In the genomic region with DNA sequence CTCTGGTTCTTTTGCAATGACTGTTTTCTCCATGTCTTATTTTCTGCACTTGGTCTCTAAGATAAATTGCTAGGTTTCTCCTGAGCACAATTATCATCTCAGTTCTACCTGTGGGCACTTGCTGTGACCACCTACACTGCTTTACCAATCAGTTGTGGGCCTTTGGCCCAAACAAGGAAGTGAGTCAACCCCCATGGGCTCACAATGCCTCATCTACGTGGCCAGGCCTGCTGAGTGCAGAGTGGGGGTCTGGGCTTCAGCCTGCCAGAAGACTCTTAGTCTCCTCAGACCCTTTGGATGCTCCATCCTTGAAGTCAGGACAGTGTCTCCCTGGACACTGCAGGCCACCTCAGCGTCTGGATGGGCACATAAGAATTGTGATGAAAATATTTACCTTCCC, we compare ENCODE assay signal across 20 cellular contexts. TPM values are rescaled to one million over a fixed set of nuclear protein-coding genes. Genes with fewer than 3 reads are reported as not detected.
"Had no signal": no experiment of that assay in that cellular context is flagged by ENCODE, and none has a peak within 500 bp of the region (broad histone marks: within the 10 kb centered on the region; RNA-seq: fewer than 3 reads in every experiment).

No MANE protein-coding gene starts in this region.

- H3K27ac Mint-ChIP-seq: activated naive CD4-positive, alpha-beta T cell treated with anti-CD3 and anti-CD28 coated beads, Interleukin-2, amount 10 ng/mL, durations not matched to agents 7 days and 5 days; activated T-helper 1 cell treated with anti-CD3 and anti-CD28 coated beads, Interleukin-12 subunit alpha, Interleukin-12 subunit beta, Interleukin-2, Interleukin-4 antibody, amounts not matched to agents 30 ng/mL and 10 ng/mL and 1 ng/mL, durations not matched to agents 14 hours and 24 hours and 36 hours; nephron had no signal

- H3K27me3 ChIP-seq: colonic mucosa, hepatocyte, spleen, stomach had no signal

- H3K9me3 ChIP-seq: thoracic aorta had no signal

- H3K4me1 ChIP-seq: colonic mucosa, spleen, stomach had no signal

- DNase-seq: activated CD8-positive, alpha-beta memory T cell treated with anti-CD3 and anti-CD28 coated beads, Interleukin-2, amount 10 ng/mL, durations not matched to agents 7 days and 5 days; activated naive CD4-positive, alpha-beta T cell treated with anti-CD3 and anti-CD28 coated beads, Interleukin-2, amount 10 ng/mL, durations not matched to agents 7 days and 5 days; caudate nucleus; colonic mucosa; effector CD4-positive, alpha-beta T cell; left ventricle myocardium superior; mesenchymal stem cell; occipital lobe; spleen; stimulated activated CD4-positive, alpha-beta T cell treated with anti-CD3 and anti-CD28 coated beads, Interleukin-1b, Interleukin-23, amount 100 ng/mL, for 48 hours; stomach; T-helper 9 cell had no signal

- H3K9me3 Mint-ChIP-seq: activated naive CD4-positive, alpha-beta T cell treated with anti-CD3 and anti-CD28 coated beads, Interleukin-2, amount 10 ng/mL, durations not matched to agents 7 days and 5 days; activated T-helper 1 cell treated with anti-CD3 and anti-CD28 coated beads, Interleukin-12 subunit alpha, Interleukin-12 subunit beta, Interleukin-2, Interleukin-4 antibody, amounts not matched to agents 30 ng/mL and 10 ng/mL and 1 ng/mL, durations not matched to agents 14 hours and 24 hours and 36 hours had no signal

- ATAC-seq: activated CD8-positive, alpha-beta memory T cell treated with anti-CD3 and anti-CD28 coated beads, Interleukin-2, amount 10 ng/mL, durations not matched to agents 7 days and 5 days; left ventricle myocardium superior; sciatic nerve had no signal

- H3K4me3 Mint-ChIP-seq: activated CD8-positive, alpha-beta memory T cell treated with anti-CD3 and anti-CD28 coated beads, Interleukin-2, amount 10 ng/mL, durations not matched to agents 7 days and 5 days; activated naive CD4-positive, alpha-beta T cell treated with anti-CD3 and anti-CD28 coated beads, Interleukin-2, amount 10 ng/mL, durations not matched to agents 7 days and 5 days; activated T-helper 1 cell treated with anti-CD3 and anti-CD28 coated beads, Interleukin-12 subunit alpha, Interleukin-12 subunit beta, Interleukin-2, Interleukin-4 antibody, amounts not matched to agents 30 ng/mL and 10 ng/mL and 1 ng/mL, durations not matched to agents 14 hours and 24 hours and 36 hours; nephron had no signal

- H3K27ac ChIP-seq: colonic mucosa, hepatocyte, stomach, thoracic aorta, VCaP had no signal

- H3K4me1 Mint-ChIP-seq: nephron had no signal

- H3K36me3 ChIP-seq: colonic mucosa had no signal

- H3K4me3 ChIP-seq: colonic mucosa, hepatocyte, spleen, stomach, thoracic aorta had no signal

- H3K36me3 Mint-ChIP-seq: activated CD8-positive, alpha-beta memory T cell treated with anti-CD3 and anti-CD28 coated beads, Interleukin-2, amount 10 ng/mL, durations not matched to agents 7 days and 5 days; activated naive CD4-positive, alpha-beta T cell treated with anti-CD3 and anti-CD28 coated beads, Interleukin-2, amount 10 ng/mL, durations not matched to agents 7 days and 5 days had no signal

RNA-seq across cellular contexts. Expression of gene SCART1, which starts 20.3 kb away (rescaled TPM):
- total RNA-seq: kidney epithelial cell had no signal

RNA-seq across cellular contexts. Expression of gene SPRN, which starts 49.6 kb away (rescaled TPM):
- total RNA-seq: activated CD8-positive, alpha-beta memory T cell treated with anti-CD3 and anti-CD28 coated beads, Interleukin-2, amount 10 ng/mL, durations not matched to agents 7 days and 5 days; activated T-helper 1 cell treated with anti-CD3 and anti-CD28 coated beads, Interleukin-12 subunit alpha, Interleukin-12 subunit beta, Interleukin-2, Interleukin-4 antibody, amounts not matched to agents 30 ng/mL and 10 ng/mL and 1 ng/mL, durations not matched to agents 14 hours and 24 hours and 36 hours; colonic mucosa; left ventricle myocardium superior; pulmonary artery endothelial cell; stomach; thoracic aorta had no signal
